Comparison of ENCODE assay signal across 8 cellular contexts in the genomic region with DNA sequence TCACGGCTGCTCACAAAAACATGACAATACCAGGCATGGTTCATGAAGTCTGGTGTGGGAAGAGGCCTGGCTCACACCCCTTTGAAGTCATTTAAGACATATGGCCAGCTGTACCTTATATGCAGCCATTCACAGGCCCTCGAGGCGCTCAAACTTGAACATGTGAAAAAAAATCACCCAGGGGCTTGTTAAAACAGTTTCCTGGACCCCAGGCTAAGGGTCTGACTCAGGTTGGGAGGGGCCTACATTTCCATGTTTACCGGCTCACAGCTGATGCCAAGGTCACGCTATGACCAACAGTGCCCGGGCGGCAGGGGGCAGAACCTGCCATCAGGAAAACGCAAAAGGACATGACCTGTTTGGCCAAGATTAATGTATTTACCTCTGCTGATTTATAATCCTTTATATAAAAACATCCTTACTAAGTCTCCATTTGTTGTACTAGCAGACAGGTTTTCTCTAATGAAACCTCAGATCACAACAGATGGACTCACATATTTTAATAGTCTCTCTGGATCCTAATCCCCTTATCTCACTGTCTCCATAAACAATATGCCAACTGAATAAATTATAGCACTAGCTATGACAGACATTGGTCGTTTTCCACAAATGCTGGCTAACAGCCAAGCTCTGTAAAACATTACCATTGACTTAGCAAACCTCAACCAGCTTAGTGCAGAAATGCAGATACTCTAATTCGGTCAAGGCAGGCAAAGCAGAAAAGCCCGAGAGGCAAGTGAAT. TPM values are rescaled to one million over a fixed set of nuclear protein-coding genes. Genes with fewer than 3 reads are reported as not detected.
DNase-seq lines count a peak whose midpoint lies in the region; ATAC-seq and TF ChIP-seq lines count a peak whose summit lies in the region.

No MANE protein-coding gene starts in this region.

- no peak for TF ChIP-seq EP300 in suprapubic skin (IDR thresholded peaks at IDR 0.05)

- H3K27ac Mint-ChIP-seq in activated CD8-positive, alpha-beta T cell treated with anti-CD3 and anti-CD28 coated beads for 36 hours = peak overlapping the region; percentile 83

- no peaks in the 10 kb centered on the region for H3K9me3 Mint-ChIP-seq in activated CD8-positive, alpha-beta T cell treated with anti-CD3 and anti-CD28 coated beads for 36 hours

- CTCF ChIA-PET in activated CD8-positive, alpha-beta T cell treated with anti-CD3 and anti-CD28 coated beads for 36 hours (lab: Charles Lee) = interaction anchor here (1.1 to 1.7 kb wide), 4 partner anchors 10 to 335 kb away, joined by 3 read pairs; no protein-coding TSS in a partner anchor

- no peaks in the 10 kb centered on the region for H3K27me3 Mint-ChIP-seq in activated CD8-positive, alpha-beta T cell treated with anti-CD3 and anti-CD28 coated beads for 36 hours

- peaks cover 56% of the 10 kb centered on the region for H3K36me3 Mint-ChIP-seq in activated CD8-positive, alpha-beta T cell treated with anti-CD3 and anti-CD28 coated beads for 36 hours (ENCODE audit: low read depth)

- peaks cover 84% of the 10 kb centered on the region for H3K4me1 Mint-ChIP-seq in activated CD8-positive, alpha-beta T cell treated with anti-CD3 and anti-CD28 coated beads for 36 hours (ENCODE audit: low read depth)

- POLR2A ChIA-PET in activated CD8-positive, alpha-beta T cell treated with anti-CD3 and anti-CD28 coated beads for 36 hours (lab: Charles Lee) = interaction anchor here (0.8 kb wide), 1 partner anchor 20 kb away, joined by 3 read pairs; a partner anchor contains a TSS

- WGBS in suprapubic skin = 33% methylated on average over 11 of the region's 11 CpGs

- no peaks in the 10 kb centered on the region for H3K36me3 ChIP-seq in right atrium auricular region
- no peaks in the 10 kb centered on the region for H3K36me3 ChIP-seq in suprapubic skin

- no peak for ATAC-seq in activated CD8-positive, alpha-beta T cell treated with anti-CD3 and anti-CD28 coated beads for 36 hours

- intact Hi-C loops in activated CD8-positive, alpha-beta T cell treated with anti-CD3 and anti-CD28 coated beads for 36 hours (cut with micrococcal nuclease) = no loop called here

- H3K9me3 ChIP-seq in right atrium auricular region (no peaks in the 10 kb centered on the region), suprapubic skin (no peaks in the 10 kb centered on the region)

- no peak overlapping the region for H3K4me3 Mint-ChIP-seq in activated CD8-positive, alpha-beta T cell treated with anti-CD3 and anti-CD28 coated beads for 36 hours

- H3K27ac ChIP-seq in right atrium auricular region = peak overlapping the region; percentile 78 to 85
- H3K27ac ChIP-seq in suprapubic skin = peak overlapping the region; percentile 0

- DNase-seq in DMS153 (lab: John Stamatoyannopoulos, UW) = peak; percentile 90
- peak; percentile 56 for DNase-seq in NCI-H146 treated with DMSO at 0.1 percent for 48 hours (lab: John Stamatoyannopoulos, UW; ENCODE audit: unreplicated experiment)
- no peak for DNase-seq in activated CD8-positive, alpha-beta T cell treated with anti-CD3 and anti-CD28 coated beads for 36 hours
- DNase-seq in right atrium auricular region (ENCODE audit: low spot score) = no peak
- no peak for DNase-seq in suprapubic skin (ENCODE audit: low spot score in 2 of 2)
- no peak for DNase-seq in stimulated activated CD4-positive, alpha-beta T cell treated with anti-CD3 and anti-CD28 coated beads, Interleukin-4, amount 100 ng/mL, for 4 hours
- DNase-seq in putamen (ENCODE audit: low spot score) = no peak
- no peak for DNase-seq in stimulated activated CD4-positive, alpha-beta T cell treated with anti-CD3 and anti-CD28 coated beads, Interleukin-2, amount 100 ng/mL, for 48 hours

- H3K27me3 ChIP-seq in right atrium auricular region (no peaks in the 10 kb centered on the region), suprapubic skin (no peaks in the 10 kb centered on the region)

- TF ChIP-seq CTCF in activated CD8-positive, alpha-beta T cell treated with anti-CD3 and anti-CD28 coated beads for 36 hours (IDR thresholded peaks at IDR 0.05) = no peak
- peak in 1 of 2 donors; percentile 51 for TF ChIP-seq CTCF in right atrium auricular region (IDR thresholded peaks at IDR 0.05)
- no peak for TF ChIP-seq CTCF in suprapubic skin (IDR thresholded peaks at IDR 0.05)

- H3K4me3 ChIP-seq in right atrium auricular region (no peak overlapping the region), suprapubic skin (no peak overlapping the region)

- TF ChIP-seq POLR2A in suprapubic skin (IDR thresholded peaks at IDR 0.05) = no peak

- peaks cover 0 to 89% of the 10 kb centered on the region in 2 donors for H3K4me1 ChIP-seq in right atrium auricular region
- H3K4me1 ChIP-seq in suprapubic skin = peaks cover 52% of the 10 kb centered on the region

RNA-seq across cellular contexts. Expression of a gene that starts 19.9 kb away (rescaled TPM):
- total RNA-seq in activated CD8-positive, alpha-beta T cell treated with anti-CD3 and anti-CD28 coated beads for 36 hours = 100 to 1,000 TPM; 199 to 206 TPM
- total RNA-seq in right atrium auricular region = 100 to 1,000 TPM; 161 to 197 TPM
- total RNA-seq in suprapubic skin = 100 to 1,000 TPM; 154 to 394 (median 238) TPM

Comparison
In these comparisons a context has a peak if more than half of its experiments do, and no peak if none do; other contexts are left out.
1. DNase-seq: peak in DMS153 (single experiment) and NCI-H146 treated with DMSO at 0.1 percent for 48 hours (single experiment); none in activated CD8-positive, alpha-beta T cell treated with anti-CD3 and anti-CD28 coated beads for 36 hours (single experiment), right atrium auricular region (single experiment), suprapubic skin (0 of 2), stimulated activated CD4-positive, alpha-beta T cell treated with anti-CD3 and anti-CD28 coated beads, Interleukin-4, amount 100 ng/mL, for 4 hours (0 of 2), putamen (single experiment) and stimulated activated CD4-positive, alpha-beta T cell treated with anti-CD3 and anti-CD28 coated beads, Interleukin-2, amount 100 ng/mL, for 48 hours (0 of 2).